In genomic region chr11:35617687-35618496, GRCh38 we compare ENCODE assay signal across 8 cellular contexts. TPM values are rescaled to one million over a fixed set of nuclear protein-coding genes. Genes with fewer than 3 reads are reported as not detected.
DNase-seq lines count a peak whose midpoint lies in the region; ATAC-seq and TF ChIP-seq lines count a peak whose summit lies in the region.

FJX1 (plus strand) TSS chr11:35618460; CDS start chr11:35618637, 177 bp downstream.

- H3K36me3 ChIP-seq in Panc1 (ENCODE audit: control insufficient read depth, insufficient read depth, low read length): no peaks in the 10 kb centered on the region
- no peaks in the 10 kb centered on the region for H3K36me3 ChIP-seq in body of pancreas (replicated peaks in 1 of 2; ENCODE audit: insufficient read depth in 1 of 2, low read depth in 2 of 2)
- no peaks in the 10 kb centered on the region for H3K36me3 ChIP-seq in OCI-LY7 (ENCODE audit: insufficient read depth, low read length)

- peak in 1 of 3 donors; percentile 21 for TF ChIP-seq POLR2A in body of pancreas (IDR thresholded peaks at IDR 0.05)

- H2AFZ ChIP-seq in OCI-LY7 (ENCODE audit: low read length): no peak within 1 kb of the TSS

- no peak for TF ChIP-seq CTCF in Panc1 (IDR thresholded peaks at IDR 0.05)
- no peak for TF ChIP-seq CTCF in body of pancreas (IDR thresholded peaks at IDR 0.05)
- TF ChIP-seq CTCF in OCI-LY7 (conservative IDR thresholded peaks at IDR 0.05; ENCODE audit: low read length): no peak

- H3K9me3 ChIP-seq in Panc1 (ENCODE audit: control insufficient read depth, insufficient read depth, low read depth, low read length) (no peaks in the 10 kb centered on the region), body of pancreas (no peaks in the 10 kb centered on the region), OCI-LY7 (ENCODE audit: low read length) (no peaks in the 10 kb centered on the region)

- CTCF ChIA-PET in Panc1 (lab: Charles Lee) (interaction anchor here (0.7 to 1.0 kb wide), 3 partner anchors 130 to 673 kb away, joined by 3 to 7 read pairs (median 5); no protein-coding TSS in a partner anchor), OCI-LY7 (lab: Charles Lee; ENCODE audit: unreplicated experiment) (no interaction called here)

- no peaks in the 10 kb centered on the region for H3K9me2 ChIP-seq in OCI-LY7 (ENCODE audit: insufficient read depth, low read length)

- in situ Hi-C loops in Panc1 (cut with HindIII; ENCODE audit: low pct_unique_long_range_greater_than_20kb, low sequenced_read_pairs): no loop called here

- POLR2A ChIA-PET in Panc1 (lab: Charles Lee): interaction anchor here (1.0 kb wide), 1 partner anchor 207 kb away, joined by 3 read pairs; no protein-coding TSS in a partner anchor
- POLR2A ChIA-PET in OCI-LY7 (lab: Charles Lee): interaction anchor here (0.7 kb wide), 1 partner anchor 514 kb away, joined by 3 read pairs; no protein-coding TSS in a partner anchor

- DNase-seq in COR-L47 (lab: John Stamatoyannopoulos, UW) (peak; percentile 82), Panc1 (ENCODE audit: low read depth, low spot score) (no peak), body of pancreas (peak; percentile 40 to 51 (median 50)), hypothalamus (lab: John Stamatoyannopoulos, UW) (peak in 42 of 51 donors; percentile 15 to 80 (median 48)), pulmonary artery endothelial cell (ENCODE audit: low read depth, low spot score) (peak; percentile 63), OCI-LY7 (ENCODE audit: low spot score) (no peak)

- H3K4me2 ChIP-seq in OCI-LY7 (ENCODE audit: low read length): no peak within 1 kb of the TSS

- intact Hi-C loops in Panc1 (cut with micrococcal nuclease; ENCODE audit: unreplicated experiment): loop anchor here (5.0 to 10.0 kb wide), 3 partner anchors 204 to 529 kb away; no protein-coding TSS in a partner anchor
- intact Hi-C loops in body of pancreas (cut with DNase I): loop anchor here (10.0 kb wide), 1 partner anchor 867 kb away; no protein-coding TSS in a partner anchor
- intact Hi-C loops in OCI-LY7 (cut with micrococcal nuclease; ENCODE audit: unreplicated experiment): loop anchor here (2.0 kb wide), 1 partner anchor 205 kb away; no protein-coding TSS in a partner anchor

- H4K20me1 ChIP-seq in OCI-LY7 (ENCODE audit: insufficient read depth, low read length): no peaks in the 10 kb centered on the region

- H3K27ac ChIP-seq in Panc1 (ENCODE audit: low read length) (peak within 1 kb of the TSS; percentile 85), body of pancreas (peak within 1 kb of the TSS in 3 of 4 donors; percentile 58 to 70 (median 69)), OCI-LY7 (ENCODE audit: low read depth, low read length, poor library complexity, severe bottlenecking) (no peak within 1 kb of the TSS)

- peak; percentile 24 for ATAC-seq in GM19324 (IDR thresholded peaks at IDR 0.05; ENCODE audit: low FRiP score, unreplicated experiment)
- ATAC-seq in HG03460 (IDR thresholded peaks at IDR 0.05; ENCODE audit: unreplicated experiment): peak; percentile 40
- ATAC-seq in Panc1: peak; percentile 76
- peak; percentile 36 for ATAC-seq in body of pancreas

- BruUV-seq in Panc1 (replicated peaks; lab: Mats Ljungman, UMichigan) (no TSS peak), OCI-LY7 (replicated peaks; lab: Mats Ljungman, UMichigan) (no TSS peak)

- peaks cover 44% of the 10 kb centered on the region for H3K4me1 ChIP-seq in Panc1 (ENCODE audit: control insufficient read depth, insufficient read depth, low read length)
- peaks cover 38% of the 10 kb centered on the region for H3K4me1 ChIP-seq in body of pancreas
- H3K4me1 ChIP-seq in OCI-LY7 (ENCODE audit: insufficient read depth, low read length, poor library complexity, severe bottlenecking): no peaks in the 10 kb centered on the region

- WGBS in body of pancreas, 2 donors: 10 to 53% methylated on average over 9 to 52 of the region's 57 CpGs

- H3K79me2 ChIP-seq in OCI-LY7 (ENCODE audit: insufficient read depth, low read depth, low read length): no peaks in the 10 kb centered on the region

- H3K4me3 ChIP-seq in Panc1 (ENCODE audit: low read depth in 2 of 2, low read length in 2 of 2) (peak within 1 kb of the TSS; percentile 68 to 75), body of pancreas (peak within 1 kb of the TSS; percentile 13 to 26), OCI-LY7 (ENCODE audit: low read depth, low read length, poor library complexity, severe bottlenecking) (no peak within 1 kb of the TSS)

- H3K27me3 ChIP-seq in Panc1 (ENCODE audit: control insufficient read depth, insufficient read depth, low read length) (no peaks in the 10 kb centered on the region; the same call in 1 of the 2 replicates), body of pancreas (no peaks in the 10 kb centered on the region)

RNA-seq across cellular contexts. Expression of gene FJX1, which starts in this region (rescaled TPM):
- total RNA-seq in Panc1 (2021; ENCODE audit: unreplicated experiment): 31.1 TPM
- 21.8 TPM for polyA plus RNA-seq in Panc1 (2012; ENCODE audit: insufficient read length)
- 10 to 100 TPM in 1 of 2 donors, 1 to 10 TPM in 1; 4.2 to 17.1 TPM for total RNA-seq in body of pancreas
- total RNA-seq in pulmonary artery endothelial cell: 26.9 and 36.6 TPM in 2 replicates
- not detected in 2 replicates for total RNA-seq in OCI-LY7 (2014; rRNA removed; shearing (Covaris generic))
- total RNA-seq in OCI-LY7 (2022): 0.63 and 1.2 TPM in 2 replicates

Comparison
In these comparisons a context has a peak if more than half of its experiments do, and no peak if none do; other contexts are left out.
1. DNase-seq: peak in COR-L47 (single experiment), body of pancreas (4 of 4), hypothalamus (42 of 51) and pulmonary artery endothelial cell (single experiment); none in Panc1 (single experiment) and OCI-LY7 (single experiment).
2. ATAC-seq: peak in every context shown above with its lines; median percentile 76 in Panc1; 40 in HG03460; 36 in body of pancreas; 24 in GM19324.